ENCODE assay signal across 15 cellular contexts in genomic region chrX:22629105-22629725, GRCh38.
DNase-seq lines count a peak whose midpoint lies in the region; ATAC-seq and TF ChIP-seq lines count a peak whose summit lies in the region.
"Had no signal": no experiment of that assay in that cellular context is flagged by ENCODE, and none has a peak within 500 bp of the region (broad histone marks: within the 10 kb centered on the region; RNA-seq: fewer than 3 reads in every experiment).

No MANE protein-coding gene starts in this region.

- H3K9me3 ChIP-seq in left ventricle myocardium inferior (replicated peaks) = no peaks in the 10 kb centered on the region
- no peaks in the 10 kb centered on the region for H3K9me3 ChIP-seq in right cardiac atrium (ENCODE audit: control insufficient read depth, low read length)
- no peaks in the 10 kb centered on the region for H3K9me3 ChIP-seq in uterus
- H3K9me3 ChIP-seq: upper lobe of left lung had no signal

- DNase-seq in left ventricle myocardium inferior = no peak
- DNase-seq in right cardiac atrium = no peak
- DNase-seq in astrocyte of the cerebellum (ENCODE audit: low read depth) = peak; percentile 36
- peak; percentile 12 for DNase-seq in foreskin melanocyte
- no peak for DNase-seq in uterus
- no peak for DNase-seq in NCI-H69 (lab: John Stamatoyannopoulos, UW)
- no peak for DNase-seq in NCI-H1105 treated with DMSO at 0.1 percent for 48 hours (lab: John Stamatoyannopoulos, UW)
- DNase-seq: aorta; DMS79 treated with DMSO at 0.1 percent for 48 hours; NCI-H2029 treated with DMSO at 0.1 percent for 48 hours; stimulated activated CD4-positive, alpha-beta T cell treated with anti-CD3 and anti-CD28 coated beads, Interleukin-12 subunit alpha, Interleukin-12 subunit beta, amount 100 ng/mL, for 4 hours; upper lobe of left lung had no signal

- intact Hi-C loops in left ventricle myocardium inferior (cut with micrococcal nuclease) = no loop called here
- intact Hi-C loops in right cardiac atrium (cut with DNase I) = no loop called here
- intact Hi-C loops in uterus (cut with DNase I; ENCODE audit: low total_unique reads) = no loop called here

- in situ Hi-C loops in astrocyte of the cerebellum (cut with HindIII; ENCODE audit: low sequenced_read_pairs) = no loop called here

- no peaks in the 10 kb centered on the region for H3K27me3 ChIP-seq in left ventricle myocardium inferior (ENCODE audit: low read depth)
- H3K27me3 ChIP-seq in right cardiac atrium (ENCODE audit: control insufficient read depth, insufficient read depth) = no peaks in the 10 kb centered on the region
- H3K27me3 ChIP-seq in uterus = no peaks in the 10 kb centered on the region
- H3K27me3 ChIP-seq: upper lobe of left lung had no signal

- H3K4me3 ChIP-seq in left ventricle myocardium inferior (no peak overlapping the region), right cardiac atrium (ENCODE audit: low read length) (no peak overlapping the region), astrocyte of the cerebellum (ENCODE audit: low read depth, low read length) (no peak overlapping the region), uterus (no peak overlapping the region)
- H3K4me3 ChIP-seq: K562, upper lobe of left lung had no signal

- H3K27ac ChIP-seq in left ventricle myocardium inferior (replicated peaks) (peak overlapping the region; percentile 70), right cardiac atrium (ENCODE audit: low read length) (no peak overlapping the region), uterus (peak overlapping the region; percentile 27 to 52)
- H3K27ac ChIP-seq: upper lobe of left lung had no signal

- TF ChIP-seq POLR2A in uterus (IDR thresholded peaks at IDR 0.05) = no peak

- H3K36me3 ChIP-seq in left ventricle myocardium inferior (no peaks in the 10 kb centered on the region), uterus (no peaks in the 10 kb centered on the region)
- H3K36me3 ChIP-seq: upper lobe of left lung had no signal

- ATAC-seq in right cardiac atrium (no peak), GM21447 (IDR thresholded peaks at IDR 0.05; ENCODE audit: unreplicated experiment) (no peak)
- ATAC-seq: activated CD4-positive, CD25-positive, alpha-beta regulatory T cell treated with anti-CD3 and anti-CD28 coated beads, Interleukin-2, amount 50 U/mL, for 24 hours; K562 had no signal

- TF ChIP-seq CTCF in left ventricle myocardium inferior (IDR thresholded peaks at IDR 0.05; ENCODE audit: borderline replicate concordance) (no peak), astrocyte of the cerebellum (IDR thresholded peaks at IDR 0.05; ENCODE audit: low read depth, low read length, missing control alignments) (no peak), uterus (IDR thresholded peaks at IDR 0.05) (no peak)

- no peaks in the 10 kb centered on the region for H3K4me1 ChIP-seq in left ventricle myocardium inferior
- H3K4me1 ChIP-seq in right cardiac atrium (ENCODE audit: control insufficient read depth, insufficient read depth, low read length) = peaks cover 2% of the 10 kb centered on the region
- no peaks in the 10 kb centered on the region for H3K4me1 ChIP-seq in uterus
- H3K4me1 ChIP-seq: upper lobe of left lung had no signal

- WGBS in right cardiac atrium = 75% methylated on average over 2 of the region's 2 CpGs

Comparison
In these comparisons a context has a peak if more than half of its experiments do, and no peak if none do; other contexts are left out.
1. DNase-seq: peak in astrocyte of the cerebellum (single experiment) and foreskin melanocyte (single experiment); none in left ventricle myocardium inferior (single experiment), right cardiac atrium (0 of 3), uterus (0 of 2), NCI-H69 (single experiment) and NCI-H1105 treated with DMSO at 0.1 percent for 48 hours (single experiment).